22 cellular contexts compared by ENCODE assay signal in genomic region chr10:93076871-93077270, GRCh38. TPM values are rescaled to one million over a fixed set of nuclear protein-coding genes. Genes with fewer than 3 reads are reported as not detected.
DNase-seq lines count a peak whose midpoint lies in the region; ATAC-seq and TF ChIP-seq lines count a peak whose summit lies in the region.
"Had no signal": no experiment of that assay in that cellular context is flagged by ENCODE, and none has a peak within 500 bp of the region (broad histone marks: within the 10 kb centered on the region; RNA-seq: fewer than 3 reads in every experiment).

No MANE protein-coding gene starts in this region.

- H3K9me3 Mint-ChIP-seq in endodermal cell: peaks cover 2% of the 10 kb centered on the region
- no peaks in the 10 kb centered on the region for H3K9me3 Mint-ChIP-seq in nephron progenitor cell
- H3K9me3 Mint-ChIP-seq: IgD-negative memory B cell had no signal

- peak overlapping the region; percentile 67 for H3K4me3 ChIP-seq in HUES48 (ENCODE audit: low read depth, low read length)
- peak overlapping the region; percentile 93 for H3K4me3 ChIP-seq in endodermal cell (ENCODE audit: low read length)
- H3K4me3 ChIP-seq: BLaER1 treated with 17β-estradiol and CSF1 and Interleukin-3, amounts not matched to agents 10 nM and 100 nM had no signal

- ATAC-seq in HG03045 (IDR thresholded peaks at IDR 0.05; ENCODE audit: unreplicated experiment): no peak

- H3K9ac ChIP-seq in HUES48 (ENCODE audit: low read depth, low read length) (no peak overlapping the region), endodermal cell (ENCODE audit: extremely low read depth, low read length, poor library complexity, severe bottlenecking) (peak overlapping the region; percentile 98)
- H3K9ac ChIP-seq: BLaER1 treated with 17β-estradiol and CSF1 and Interleukin-3, amounts not matched to agents 10 nM and 100 nM had no signal

- no peaks in the 10 kb centered on the region for H3K9me3 ChIP-seq in HUES48 (ENCODE audit: control insufficient read depth, insufficient read depth, low read length)
- H3K9me3 ChIP-seq in endodermal cell (ENCODE audit: control insufficient read depth, low read length): no peaks in the 10 kb centered on the region

- H3K4me1 Mint-ChIP-seq in endodermal cell: peaks cover 18% of the 10 kb centered on the region
- peaks cover 74% of the 10 kb centered on the region for H3K4me1 Mint-ChIP-seq in nephron progenitor cell

- H3K27me3 Mint-ChIP-seq in endodermal cell (ENCODE audit: insufficient read depth) (peaks cover 33% of the 10 kb centered on the region), nephron progenitor cell (ENCODE audit: low read depth, poor library complexity) (peaks cover 68% of the 10 kb centered on the region)

- peaks cover 38% of the 10 kb centered on the region for H3K4me1 ChIP-seq in HUES48 (ENCODE audit: control insufficient read depth, insufficient read depth, low read length)
- no peaks in the 10 kb centered on the region for H3K4me1 ChIP-seq in endodermal cell (ENCODE audit: control insufficient read depth, insufficient read depth, low read length)

- TF ChIP-seq CTCF in endodermal cell (conservative IDR thresholded peaks at IDR 0.05) (no peak), nephron progenitor cell (IDR thresholded peaks at IDR 0.05) (no peak)

- H3K4me3 Mint-ChIP-seq in endodermal cell (peak overlapping the region; percentile 99), nephron progenitor cell (peak overlapping the region; percentile 45)
- H3K4me3 Mint-ChIP-seq: CD8-positive, alpha-beta memory T cell had no signal

- H3K27me3 ChIP-seq in HUES48 (ENCODE audit: control insufficient read depth, insufficient read depth, low read length): peaks cover 70% of the 10 kb centered on the region
- H3K27me3 ChIP-seq in endodermal cell (ENCODE audit: control insufficient read depth, insufficient read depth, low read length, poor library complexity, severe bottlenecking): no peaks in the 10 kb centered on the region

- H3K36me3 ChIP-seq in HUES48 (ENCODE audit: control insufficient read depth, insufficient read depth, low read length): peaks cover 14% of the 10 kb centered on the region
- peaks cover 43% of the 10 kb centered on the region for H3K36me3 ChIP-seq in endodermal cell (ENCODE audit: control insufficient read depth, insufficient read depth, low read length)
- H3K36me3 ChIP-seq: BLaER1 treated with 17β-estradiol and CSF1 and Interleukin-3, amounts not matched to agents 10 nM and 100 nM had no signal

- H3K27ac ChIP-seq in HUES48 (ENCODE audit: low read depth, low read length): peak overlapping the region; percentile 33
- no peak overlapping the region for H3K27ac ChIP-seq in endodermal cell (ENCODE audit: low read depth, low read length)
- H3K27ac ChIP-seq: BLaER1 treated with 17β-estradiol and CSF1 and Interleukin-3, amounts not matched to agents 10 nM and 100 nM; RWPE1 had no signal

- DNase-seq in A172 (ENCODE audit: low spot score) (peak; percentile 5), endodermal cell (no peak), nephron progenitor cell (no peak), activated T-cell treated with anti-CD3 and anti-CD28 coated beads for 4 hours (no peak), epidermal melanocyte (ENCODE audit: insufficient read length, low spot score) (no peak)
- DNase-seq in activated CD4-positive, alpha-beta T cell treated with anti-CD3 and anti-CD28 coated beads for 1 hour: no peak
- DNase-seq: 8988T; CD8-positive, alpha-beta memory T cell; DND-41; GF-D8; NCI-H1105 treated with DMSO at 0.1 percent for 48 hours; NCI-H187; NCI-H345; NCI-H526 treated with DMSO at 0.1 percent for 48 hours; NK-92 treated with Interleukin-12 subunit alpha and Interleukin-12 subunit beta, amount 100 ng/mL, for 24 hours; SW 1271 had no signal

- 41 to 44% methylated on average over 2 of the region's 2 CpGs for WGBS in endodermal cell (ENCODE audit: insufficient coverage in 1 of 2, insufficient read length in 1 of 2), 2 experiments

- H3K27ac Mint-ChIP-seq in endodermal cell (peak overlapping the region; percentile 50), nephron progenitor cell (no peak overlapping the region)
- H3K27ac Mint-ChIP-seq: CD8-positive, alpha-beta memory T cell; IgD-negative memory B cell had no signal

- H3K36me3 Mint-ChIP-seq in endodermal cell (ENCODE audit: low read depth) (peaks cover 36% of the 10 kb centered on the region), nephron progenitor cell (ENCODE audit: low read depth) (no peaks in the 10 kb centered on the region)
- H3K36me3 Mint-ChIP-seq: CD8-positive, alpha-beta memory T cell; IgD-negative memory B cell had no signal

RNA-seq across cellular contexts. Expression of gene CYP26A1, which starts 3.2 kb away (rescaled TPM):
- 0.65 TPM in 1 of 2 replicates, not detected in the other for total RNA-seq in A172 (2014; rRNA removed; shearing (Covaris generic))
- 100 to 1,000 TPM; 800 to 857 TPM for total RNA-seq in endodermal cell
- polyA plus RNA-seq in endodermal cell (2013, experiment 1 of 2): 184 TPM
- polyA plus RNA-seq in endodermal cell (2013, experiment 2 of 2): 223 TPM
- total RNA-seq: CD8-positive, alpha-beta memory T cell had no signal
- polyA plus RNA-seq: CD8-positive, alpha-beta memory T cell; IgD-negative memory B cell had no signal

RNA-seq across cellular contexts. Expression of gene CYP26C1, which starts 16.3 kb away (rescaled TPM):
- 0.02 TPM in 1 of 2 replicates, not detected in the other for total RNA-seq in A172 (2014; rRNA removed; shearing (Covaris generic))
- under 1 TPM; 0.35 to 0.44 TPM for total RNA-seq in endodermal cell
- polyA plus RNA-seq in endodermal cell (2013, experiment 1 of 2): 57.5 TPM
- 36.3 TPM for polyA plus RNA-seq in endodermal cell (2013, experiment 2 of 2)
- total RNA-seq: CD8-positive, alpha-beta memory T cell; LHCN-M2 had no signal
- polyA plus RNA-seq: CD8-positive, alpha-beta memory T cell; IgD-negative memory B cell had no signal

Comparison
In these comparisons a context has a peak if more than half of its experiments do, and no peak if none do; other contexts are left out.
1. RNA of gene CYP26A1, which starts 3.2 kb away (total RNA-seq): 800 to 857 TPM in endodermal cell; 0.65 TPM in A172; every median in the first group is over 100 times any median in the second.